In the genomic region with DNA sequence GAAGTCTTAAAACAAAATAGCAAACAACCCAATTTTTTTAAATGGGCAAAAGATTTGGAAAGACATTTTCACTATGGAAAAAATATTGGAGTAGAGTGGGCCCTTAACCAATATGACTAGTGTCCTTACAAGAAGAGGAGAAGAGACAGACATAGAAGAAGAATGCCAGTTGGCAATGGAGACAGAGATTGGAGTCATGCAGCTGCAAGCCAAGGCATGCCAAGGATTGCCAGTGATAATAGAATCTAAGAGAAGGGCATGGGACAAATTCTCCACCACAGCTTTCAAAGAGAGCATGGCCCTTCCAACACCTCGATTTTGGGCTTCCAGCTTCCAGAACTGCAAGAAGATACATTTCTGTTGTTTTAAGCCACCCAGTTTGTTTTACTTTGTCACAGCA, we compare ENCODE assay signal across 1 cellular context.
TF ChIP-seq lines count a peak whose summit lies in the region.

No MANE protein-coding gene starts in this region.

TF ChIP-seq in A549, 52 proteins besides CTCF, POLR2A, EP300 and RAD21 (continued from another document):
- TF ChIP-seq, protein P1, sequence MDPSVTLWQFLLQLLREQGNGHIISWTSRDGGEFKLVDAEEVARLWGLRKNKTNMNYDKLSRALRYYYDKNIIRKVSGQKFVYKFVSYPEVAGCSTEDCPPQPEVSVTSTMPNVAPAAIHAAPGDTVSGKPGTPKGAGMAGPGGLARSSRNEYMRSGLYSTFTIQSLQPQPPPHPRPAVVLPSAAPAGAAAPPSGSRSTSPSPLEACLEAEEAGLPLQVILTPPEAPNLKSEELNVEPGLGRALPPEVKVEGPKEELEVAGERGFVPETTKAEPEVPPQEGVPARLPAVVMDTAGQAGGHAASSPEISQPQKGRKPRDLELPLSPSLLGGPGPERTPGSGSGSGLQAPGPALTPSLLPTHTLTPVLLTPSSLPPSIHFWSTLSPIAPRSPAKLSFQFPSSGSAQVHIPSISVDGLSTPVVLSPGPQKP (IDR thresholded peaks at IDR 0.05; ENCODE audit: low read depth, low read length) = no peak
- TF ChIP-seq, protein P2, sequence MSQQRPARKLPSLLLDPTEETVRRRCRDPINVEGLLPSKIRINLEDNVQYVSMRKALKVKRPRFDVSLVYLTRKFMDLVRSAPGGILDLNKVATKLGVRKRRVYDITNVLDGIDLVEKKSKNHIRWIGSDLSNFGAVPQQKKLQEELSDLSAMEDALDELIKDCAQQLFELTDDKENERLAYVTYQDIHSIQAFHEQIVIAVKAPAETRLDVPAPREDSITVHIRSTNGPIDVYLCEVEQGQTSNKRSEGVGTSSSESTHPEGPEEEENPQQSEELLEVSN (IDR thresholded peaks at IDR 0.05; ENCODE audit: borderline replicate concordance, low read depth) = no peak
- TF ChIP-seq CBX2 (IDR thresholded peaks at IDR 0.05; ENCODE audit: borderline replicate concordance, low read depth) (no peak), EHMT2 (IDR thresholded peaks at IDR 0.05; ENCODE audit: low read depth) (no peak), HDAC2 (IDR thresholded peaks at IDR 0.05) (no peak), KDM5A (IDR thresholded peaks at IDR 0.05) (no peak), CBX8 (IDR thresholded peaks at IDR 0.05) (no peak), MAFK (IDR thresholded peaks at IDR 0.05; ENCODE audit: partially characterized antibody) (no peak), ZSCAN20 (CRISPR knock-in tag; IDR thresholded peaks at IDR 0.05) (no peak)
- TF ChIP-seq, protein P3, sequence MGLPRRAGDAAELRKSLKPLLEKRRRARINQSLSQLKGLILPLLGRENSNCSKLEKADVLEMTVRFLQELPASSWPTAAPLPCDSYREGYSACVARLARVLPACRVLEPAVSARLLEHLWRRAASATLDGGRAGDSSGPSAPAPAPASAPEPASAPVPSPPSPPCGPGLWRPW (IDR thresholded peaks at IDR 0.05) = no peak
